ENCODE assay signal across 8 cellular contexts in genomic region chr7:151231964-151232271, GRCh38. TPM values are rescaled to one million over a fixed set of nuclear protein-coding genes. Genes with fewer than 3 reads are reported as not detected.
DNase-seq lines count a peak whose midpoint lies in the region; ATAC-seq and TF ChIP-seq lines count a peak whose summit lies in the region.

No MANE protein-coding gene starts in this region.

- H4K20me1 ChIP-seq in BLaER1 treated with 17β-estradiol and CSF1 and Interleukin-3, amounts not matched to agents 10 nM and 100 nM = peaks cover 26 to 39% (median 38%) of the 10 kb centered on the region in 11 experiments; a peak in 21 of 22 replicates

- peak; percentile 14 for DNase-seq in LNCaP clone FGC (ENCODE audit: low read depth)
- no peak for DNase-seq in colonic mucosa
- DNase-seq in natural killer cell = no peak
- no peak for DNase-seq in dermis blood vessel endothelial cell
- DNase-seq in NCI-H510A (lab: John Stamatoyannopoulos, UW) = no peak

- peaks cover 40 to 48% of the 10 kb centered on the region in 2 donors for H3K4me1 Mint-ChIP-seq in natural killer cell

- no peaks in the 10 kb centered on the region for H3K9me3 ChIP-seq in BLaER1 treated with 17β-estradiol and CSF1 and Interleukin-3, amounts not matched to agents 10 nM and 100 nM (replicated peaks in 1 of 11)
- H3K9me3 ChIP-seq in colonic mucosa = no peaks in the 10 kb centered on the region

- H3K4me3 Mint-ChIP-seq in natural killer cell = peak overlapping the region; percentile 100

- no peaks in the 10 kb centered on the region for H3K27me3 ChIP-seq in BLaER1 treated with 17β-estradiol and CSF1 and Interleukin-3, amounts not matched to agents 10 nM and 100 nM
- no peaks in the 10 kb centered on the region for H3K27me3 ChIP-seq in colonic mucosa

- TF ChIP-seq CTCF in LNCaP clone FGC (IDR thresholded peaks at IDR 0.05; ENCODE audit: control insufficient read depth, extremely low read depth, insufficient read depth) = no peak
- no peak for TF ChIP-seq CTCF in colonic mucosa (IDR thresholded peaks at IDR 0.05)
- TF ChIP-seq CTCF in natural killer cell (IDR thresholded peaks at IDR 0.05) = no peak

- H3K9me3 Mint-ChIP-seq in natural killer cell = no peaks in the 10 kb centered on the region

- peak overlapping the region; percentile 87 to 100 (median 96) for H3K4me2 ChIP-seq in BLaER1 treated with 17β-estradiol and CSF1 and Interleukin-3, amounts not matched to agents 10 nM and 100 nM

- H3K4me1 ChIP-seq in BLaER1 treated with 17β-estradiol and CSF1 and Interleukin-3, amounts not matched to agents 10 nM and 100 nM = peaks cover 28 to 39% (median 32%) of the 10 kb centered on the region in 10 experiments
- H3K4me1 ChIP-seq in colonic mucosa = peaks cover 14% of the 10 kb centered on the region

- no peaks in the 10 kb centered on the region for H3K36me3 Mint-ChIP-seq in natural killer cell

- H3K27me3 Mint-ChIP-seq in natural killer cell (ENCODE audit: low read depth in 2 of 2) = no peaks in the 10 kb centered on the region

- no peak for ATAC-seq in natural killer cell
- ATAC-seq in HG03354 (IDR thresholded peaks at IDR 0.05; ENCODE audit: poor library complexity, severe bottlenecking, unreplicated experiment) = no peak
- ATAC-seq in HG03442 (IDR thresholded peaks at IDR 0.05; ENCODE audit: unreplicated experiment) = no peak

- H3K27ac ChIP-seq in BLaER1 treated with 17β-estradiol and CSF1 and Interleukin-3, amounts not matched to agents 10 nM and 100 nM = peak overlapping the region in 10 of 11 experiments; percentile 88 to 96 (median 94); a peak in 18 of 22 replicates
- H3K27ac ChIP-seq in colonic mucosa = peak overlapping the region; percentile 53

- peaks cover 28 to 33% (median 32%) of the 10 kb centered on the region in 11 experiments for H3K36me3 ChIP-seq in BLaER1 treated with 17β-estradiol and CSF1 and Interleukin-3, amounts not matched to agents 10 nM and 100 nM
- no peaks in the 10 kb centered on the region for H3K36me3 ChIP-seq in colonic mucosa

- intact Hi-C loops in colonic mucosa (cut with DNase I) (no loop called here), natural killer cell (cut with micrococcal nuclease) (loop anchor here (2.0 kb wide), 1 partner anchor 173 kb away; the partner anchor contains the start of gene SLC4A2)

- H3K4me3 ChIP-seq in BLaER1 treated with 17β-estradiol and CSF1 and Interleukin-3, amounts not matched to agents 10 nM and 100 nM = peak overlapping the region; percentile 86 to 98 (median 95)
- peak overlapping the region; percentile 96 for H3K4me3 ChIP-seq in LNCaP clone FGC (ENCODE audit: low read depth, low read length)
- peak overlapping the region; percentile 86 for H3K4me3 ChIP-seq in colonic mucosa

- peak overlapping the region; percentile 92 to 98 (median 95); a peak in 21 of 22 replicates for H3K9ac ChIP-seq in BLaER1 treated with 17β-estradiol and CSF1 and Interleukin-3, amounts not matched to agents 10 nM and 100 nM
- H3K9ac ChIP-seq in colonic mucosa (ENCODE audit: low read depth in 2 of 2, low read length in 2 of 2) = peak overlapping the region; percentile 59 to 93

- peak overlapping the region; percentile 96 to 98 for H3K27ac Mint-ChIP-seq in natural killer cell

RNA-seq across cellular contexts. Expression of gene CHPF2, which starts 0.4 kb away (rescaled TPM):
- 10 to 100 TPM; 36.2 to 42.7 TPM for total RNA-seq in colonic mucosa
- total RNA-seq in natural killer cell = 10 to 100 TPM; 47.0 to 51.6 (median 48.6) TPM
- 49.9 and 66.1 TPM in 2 replicates for total RNA-seq in dermis blood vessel endothelial cell

RNA-seq across cellular contexts. Expression of gene ABCF2, which starts 4.9 kb away (rescaled TPM):
- total RNA-seq in colonic mucosa = 10 to 100 TPM; 25.6 to 38.3 TPM
- 10 to 100 TPM; 12.1 to 26.1 (median 17.6) TPM for total RNA-seq in natural killer cell
- total RNA-seq in dermis blood vessel endothelial cell = 74.6 and 76.2 TPM in 2 replicates

RNA-seq across cellular contexts. Expression of gene SMARCD3, which starts 16.6 kb away (rescaled TPM):
- total RNA-seq in colonic mucosa (1 to 10 TPM; 4.3 to 6.7 TPM), natural killer cell (1 to 10 TPM; 3.1 to 8.7 (median 6.5) TPM), dermis blood vessel endothelial cell (0.85 and 2.0 TPM in 2 replicates)

RNA-seq across cellular contexts. Expression of gene H2BK1, which starts 21.6 kb away (rescaled TPM):
- total RNA-seq in colonic mucosa (not detected), natural killer cell (1 to 10 TPM in 1 of 3 donors, not detected in 2; 2.5 TPM), dermis blood vessel endothelial cell (not detected in 2 replicates)

RNA-seq across cellular contexts. Expression of gene ASB10, which starts 44.9 kb away (rescaled TPM):
- total RNA-seq in colonic mucosa (not detected), natural killer cell (not detected), dermis blood vessel endothelial cell (not detected in 2 replicates)
